In the genomic region with DNA sequence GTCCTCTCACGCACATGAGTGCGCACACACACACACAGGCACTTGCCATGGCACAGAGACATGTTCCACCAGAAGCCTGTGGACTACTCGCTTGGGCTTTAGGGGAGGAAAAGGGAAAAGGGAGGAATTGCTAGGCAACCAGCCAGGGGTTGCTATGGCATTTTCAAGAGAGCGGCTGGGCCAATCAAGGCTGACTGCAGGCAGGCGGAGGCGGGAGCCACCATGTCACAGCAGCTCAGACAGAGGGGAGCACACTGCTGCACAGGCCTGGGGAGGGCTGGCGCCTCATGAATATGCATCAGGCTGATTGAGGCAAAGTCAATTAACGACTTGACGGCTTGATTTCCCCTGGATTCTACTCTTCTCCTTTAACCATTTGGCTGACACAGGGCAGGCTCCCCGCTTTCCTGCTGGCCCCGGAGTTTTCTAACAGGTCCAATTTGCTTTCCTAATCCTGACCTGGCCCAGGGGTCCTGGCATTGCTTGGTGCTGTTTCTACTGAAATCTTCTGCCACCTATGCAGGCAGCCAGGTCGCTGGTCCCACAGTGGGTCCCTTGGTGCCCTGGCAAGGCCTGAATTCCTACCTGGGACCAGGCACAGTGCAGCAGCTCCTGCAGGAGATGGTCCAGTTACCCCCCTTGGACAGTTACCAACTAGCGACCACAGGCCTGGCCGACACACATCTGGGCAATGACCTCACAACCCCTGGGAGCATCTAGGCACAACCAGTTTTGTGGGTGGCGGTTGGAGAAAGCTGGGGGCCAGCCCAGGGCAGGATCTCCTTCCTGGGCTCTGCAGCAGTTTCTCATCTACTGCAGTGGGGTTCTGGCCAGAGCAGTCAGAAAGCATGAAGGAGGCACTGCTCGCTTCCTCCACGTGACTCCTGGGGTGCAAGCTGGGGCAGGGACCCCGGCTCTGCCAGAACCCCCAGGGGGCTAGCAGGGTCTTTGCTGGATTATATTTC, we compare ENCODE assay signal across 18 cellular contexts. TPM values are rescaled to one million over a fixed set of nuclear protein-coding genes. Genes with fewer than 3 reads are reported as not detected.
A peak's percentile ranks its signal among the peaks of the same experiment; 100 is the strongest.
DNase-seq lines count a peak whose midpoint lies in the region; ATAC-seq lines count a peak whose summit lies in the region.
"Had no signal": no experiment of that assay in that cellular context is flagged by ENCODE, and none has a peak within 500 bp of the region (broad histone marks: within the 10 kb centered on the region; RNA-seq: fewer than 3 reads in every experiment).

No MANE protein-coding gene starts in this region.

- DNase-seq in DMS153 (lab: John Stamatoyannopoulos, UW): peak; percentile 22
- DNase-seq in NCI-H1417 treated with DMSO at 0.1 percent for 48 hours (lab: John Stamatoyannopoulos, UW): peak; percentile 18
- peak; percentile 29 for DNase-seq in neuronal stem cell (ENCODE audit: low spot score)
- DNase-seq in DMS114 treated with DMSO at 0.1 percent for 48 hours (lab: John Stamatoyannopoulos, UW; ENCODE audit: unreplicated experiment): no peak
- DNase-seq: activated CD4-positive, alpha-beta T cell treated with anti-CD3 and anti-CD28 coated beads for 36 hours; BE2C; esophagus squamous epithelium; MV-4-11; NCI-H226; ovary; T-helper 9 cell; thyroid gland had no signal

- H4K8ac ChIP-seq in neuronal stem cell (ENCODE audit: low read depth, low read length): no peak overlapping the region

- H3K36me3 ChIP-seq in neuronal stem cell (replicated peaks in 1 of 2; ENCODE audit: control insufficient read depth in 2 of 2, insufficient read depth in 2 of 2, low read length in 2 of 2): peaks cover 0 to 15% of the 10 kb centered on the region in 2 donors
- H3K36me3 ChIP-seq: BE2C, esophagus squamous epithelium, ovary, thyroid gland had no signal

- no peak overlapping the region for H2BK12ac ChIP-seq in neuronal stem cell (ENCODE audit: low read length)

- H3K18ac ChIP-seq in neuronal stem cell (ENCODE audit: low read length): peak overlapping the region; percentile 76

- no peak overlapping the region for H2BK120ac ChIP-seq in neuronal stem cell (ENCODE audit: low read depth, low read length)

- H3K4me3 Mint-ChIP-seq in activated T-helper 17 cell treated with anti-CD3 and anti-CD28 coated beads, Interleukin-2, amount 50 U/mL, for 72 hours: no peak overlapping the region
- H3K4me3 Mint-ChIP-seq: activated CD4-positive, alpha-beta T cell treated with anti-CD3 and anti-CD28 coated beads for 36 hours; dendritic cell treated with granulocyte-macrophage colony-stimulating factor and Interleukin-4, amounts not matched to agents 40 ng/mL and 50 ng/mL, for 4 days had no signal

- no peak overlapping the region for H3K27ac Mint-ChIP-seq in activated T-helper 17 cell treated with anti-CD3 and anti-CD28 coated beads, Interleukin-2, amount 50 U/mL, for 72 hours
- H3K27ac Mint-ChIP-seq: activated CD4-positive, alpha-beta T cell treated with anti-CD3 and anti-CD28 coated beads for 36 hours; dendritic cell treated with granulocyte-macrophage colony-stimulating factor and Interleukin-4, amounts not matched to agents 40 ng/mL and 50 ng/mL, for 4 days had no signal

- no peak overlapping the region for H2AFZ ChIP-seq in neuronal stem cell (ENCODE audit: low read length)

- H3K23ac ChIP-seq in neuronal stem cell (ENCODE audit: low read depth, low read length, poor library complexity): peak overlapping the region; percentile 3

- no peak overlapping the region for H2BK15ac ChIP-seq in neuronal stem cell (ENCODE audit: low read length)

- no peak overlapping the region for H2BK5ac ChIP-seq in neuronal stem cell (ENCODE audit: low read length)

- H3K27ac ChIP-seq in cingulate gyrus (ENCODE audit: low read depth, low read length): peak overlapping the region; percentile 69
- no peak overlapping the region for H3K27ac ChIP-seq in neuronal stem cell (replicated peaks; ENCODE audit: low read length)
- H3K27ac ChIP-seq: esophagus squamous epithelium, ovary, skin epidermis, thyroid gland had no signal

- H3K27me3 ChIP-seq in neuronal stem cell (ENCODE audit: control insufficient read depth in 3 of 3, insufficient read depth in 3 of 3, low read depth in 1 of 3, low read length in 3 of 3): peaks cover 0 to 5% (median 0%) of the 10 kb centered on the region in 3 experiments
- H3K27me3 ChIP-seq: ovary, thyroid gland had no signal

- peak overlapping the region; percentile 71 for H2AK5ac ChIP-seq in neuronal stem cell (ENCODE audit: low read depth, low read length)

- H3K9me3 ChIP-seq in neuronal stem cell (replicated peaks in 1 of 2; ENCODE audit: control insufficient read depth in 2 of 2, insufficient read depth in 1 of 2, low read depth in 1 of 2, low read length in 2 of 2): peaks cover 0 to 3% of the 10 kb centered on the region in 2 donors
- H3K9me3 ChIP-seq: BE2C, esophagus squamous epithelium, mucosa of descending colon, ovary, thyroid gland had no signal

- peaks cover 11 to 20% of the 10 kb centered on the region in 2 donors for H3K4me1 ChIP-seq in neuronal stem cell (ENCODE audit: control insufficient read depth in 2 of 2, insufficient read depth in 1 of 2, low read depth in 1 of 2, low read length in 2 of 2)
- H3K4me1 ChIP-seq: BE2C, esophagus squamous epithelium, thyroid gland had no signal

- no peak overlapping the region for H3K14ac ChIP-seq in neuronal stem cell (ENCODE audit: low read length)

- H3K27me3 Mint-ChIP-seq in activated T-helper 17 cell treated with anti-CD3 and anti-CD28 coated beads, Interleukin-2, amount 50 U/mL, for 72 hours: peaks cover 11% of the 10 kb centered on the region

- peak overlapping the region; percentile 12 for H3K4me2 ChIP-seq in neuronal stem cell (ENCODE audit: insufficient read depth, low read length, poor library complexity, severe bottlenecking)

- no peak overlapping the region for H4K91ac ChIP-seq in neuronal stem cell (ENCODE audit: low read depth, low read length, poor library complexity)

- H3K9ac ChIP-seq in neuronal stem cell (ENCODE audit: low read depth, low read length, poor library complexity): peak overlapping the region; percentile 70

- no peak overlapping the region for H3K4ac ChIP-seq in neuronal stem cell (ENCODE audit: low read length)

- ATAC-seq in HG03108 (IDR thresholded peaks at IDR 0.05; ENCODE audit: unreplicated experiment): no peak
- no peak for ATAC-seq in activated T-helper 17 cell treated with anti-CD3 and anti-CD28 coated beads, Interleukin-2, amount 50 U/mL, for 72 hours (replicated peaks)
- ATAC-seq: activated CD4-positive, alpha-beta T cell treated with anti-CD3 and anti-CD28 coated beads for 36 hours; mucosa of descending colon had no signal

- H3K79me1 ChIP-seq in neuronal stem cell (ENCODE audit: low read depth, low read length): no peaks in the 10 kb centered on the region

- H3K4me1 Mint-ChIP-seq in activated T-helper 17 cell treated with anti-CD3 and anti-CD28 coated beads, Interleukin-2, amount 50 U/mL, for 72 hours: no peaks in the 10 kb centered on the region
- H3K4me1 Mint-ChIP-seq: activated CD4-positive, alpha-beta T cell treated with anti-CD3 and anti-CD28 coated beads for 36 hours had no signal

- H3K36me3 Mint-ChIP-seq in activated T-helper 17 cell treated with anti-CD3 and anti-CD28 coated beads, Interleukin-2, amount 50 U/mL, for 72 hours (ENCODE audit: low read depth): no peaks in the 10 kb centered on the region

- WGBS in neuronal stem cell (ENCODE audit: extremely low coverage in 2 of 2, insufficient read length in 2 of 2, insufficient replicate concordance in 1 of 2), 2 donors: no CpG with 5 or more reads among the region's 18 CpGs

- H3K9me3 Mint-ChIP-seq in activated T-helper 17 cell treated with anti-CD3 and anti-CD28 coated beads, Interleukin-2, amount 50 U/mL, for 72 hours: no peaks in the 10 kb centered on the region
- H3K9me3 Mint-ChIP-seq: dendritic cell treated with granulocyte-macrophage colony-stimulating factor and Interleukin-4, amounts not matched to agents 40 ng/mL and 50 ng/mL, for 4 days had no signal

- no peak overlapping the region for H3K4me3 ChIP-seq in neuronal stem cell (ENCODE audit: low read length in 2 of 2)
- H3K4me3 ChIP-seq: esophagus squamous epithelium, mucosa of descending colon, ovary, skin epidermis, thyroid gland had no signal

RNA-seq across cellular contexts. Expression of a gene that starts 52.1 kb away (rescaled TPM):
- polyA plus RNA-seq in neuronal stem cell (2013, experiment 1 of 2): 33.5 TPM
- polyA plus RNA-seq in neuronal stem cell (2013, experiment 2 of 2): 33.7 TPM
- 10 to 100 TPM; 23.7 to 40.3 TPM for total RNA-seq in activated T-helper 17 cell treated with anti-CD3 and anti-CD28 coated beads, Interleukin-2, amount 50 U/mL, for 72 hours
